Comparison of ENCODE assay signal across 8 cellular contexts in the genomic region with DNA sequence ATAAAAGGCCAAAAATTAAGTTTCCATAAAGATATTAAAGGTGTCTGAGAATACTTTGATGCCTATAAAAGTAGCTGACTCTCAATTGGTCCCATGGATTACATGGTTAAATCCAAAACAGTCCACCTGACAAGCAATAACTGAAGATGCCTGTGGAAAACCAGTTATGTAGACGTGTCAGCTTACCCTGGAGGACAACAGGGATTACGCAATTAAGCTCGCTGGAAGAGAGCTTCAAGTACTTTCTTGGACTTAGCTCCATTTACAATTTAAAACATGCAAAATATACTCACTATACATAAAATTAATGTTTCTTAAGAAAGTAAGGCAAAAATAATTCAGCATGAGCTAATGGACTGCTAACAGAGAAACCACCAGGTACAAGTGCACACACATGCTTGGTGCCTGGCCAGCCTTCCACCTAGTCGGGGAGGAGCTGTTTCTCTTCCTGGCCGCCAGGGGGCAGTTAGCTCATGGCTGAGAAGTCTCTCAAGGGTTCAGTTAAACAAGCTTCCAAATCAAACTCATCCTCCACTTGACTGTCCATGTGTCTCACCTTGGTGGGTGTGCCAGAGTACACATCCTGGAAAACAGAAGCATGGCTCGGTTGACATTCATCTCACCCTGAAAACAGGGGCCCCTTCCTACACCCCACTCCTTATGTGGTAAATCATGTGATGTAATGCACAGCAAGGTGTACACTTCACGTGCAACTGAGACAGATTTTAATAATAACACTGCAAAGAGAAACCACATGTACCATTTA. TPM values are rescaled to one million over a fixed set of nuclear protein-coding genes. Genes with fewer than 3 reads are reported as not detected.
DNase-seq lines count a peak whose midpoint lies in the region; ATAC-seq, FAIRE-seq and TF ChIP-seq lines count a peak whose summit lies in the region.

No MANE protein-coding gene starts in this region.

- WGBS in A549 (ENCODE audit: missing lambda C conversion rate) = 49% methylated on average over 7 of the region's 7 CpGs

- H3K4me1 ChIP-seq in A549 = no peaks in the 10 kb centered on the region
- H3K4me1 ChIP-seq in OCI-LY3 (ENCODE audit: low read length) = no peaks in the 10 kb centered on the region

- H3K9ac ChIP-seq in OCI-LY3 (ENCODE audit: low read length) = no peak overlapping the region
- H3K9ac ChIP-seq in neural cell (ENCODE audit: low read length) = no peak overlapping the region

- FAIRE-seq in A549 (lab: Jason Lieb, UNC) = no peak

- peaks cover 38% of the 10 kb centered on the region for H4K20me1 ChIP-seq in OCI-LY3 (ENCODE audit: insufficient read depth, low read length)
- no peaks in the 10 kb centered on the region for H4K20me1 ChIP-seq in neural cell (ENCODE audit: insufficient read depth)

- TF ChIP-seq RAD21 in A549 (conservative IDR thresholded peaks at IDR 0.05 in 1 of 2, IDR thresholded peaks at IDR 0.05 in 1 of 2) (peak; percentile 36 to 45), neural cell (conservative IDR thresholded peaks at IDR 0.05) (peak; percentile 70)

- peak; percentile 58 to 87 for DNase-seq in A549 (ENCODE audit: low read depth in 1 of 2, low spot score in 1 of 2)
- peak; percentile 87 for DNase-seq in HT-29 (ENCODE audit: low spot score)
- peak; percentile 84 for DNase-seq in activated CD8-positive, alpha-beta memory T cell treated with anti-CD3 and anti-CD28 coated beads, Interleukin-2, amount 50 U/mL, for 48 hours
- DNase-seq in erythroblast (lab: John Stamatoyannopoulos, UW) = peak; percentile 85 to 93
- DNase-seq in stimulated activated naive CD8-positive, alpha-beta T cell treated with anti-CD3 and anti-CD28 coated beads, Interleukin-15, Interleukin-2, amounts not matched to agents 100 U/mL and 50 U/mL, for 24 hours = peak; percentile 79

- H3K27ac ChIP-seq in A549 = no peak overlapping the region
- H3K27ac ChIP-seq in OCI-LY3 (ENCODE audit: low read length) = no peak overlapping the region
- H3K27ac ChIP-seq in neural cell (ENCODE audit: low read length) = no peak overlapping the region

- POLR2A ChIA-PET in A549 (lab: Yijun Ruan, JAX) = interaction anchor here (1.0 to 1.5 kb wide), 3 partner anchors 19 to 34 kb away, joined by 4 to 21 read pairs (median 5); a partner anchor contains a TSS

- ATAC-seq in A549 = peak; percentile 94 to 95
- peak; percentile 56 for ATAC-seq in GM18520 (IDR thresholded peaks at IDR 0.05; ENCODE audit: unreplicated experiment)
- ATAC-seq in stimulated activated naive CD8-positive, alpha-beta T cell treated with anti-CD3 and anti-CD28 coated beads, Interleukin-15, Interleukin-2, amounts not matched to agents 100 U/mL and 50 U/mL, for 24 hours = peak; percentile 81

- H3K27me3 ChIP-seq in OCI-LY3 (ENCODE audit: low read depth, low read length) = no peaks in the 10 kb centered on the region
- H3K27me3 ChIP-seq in neural cell (ENCODE audit: insufficient read depth, low read depth, low read length) = no peaks in the 10 kb centered on the region

- H3K4me3 ChIP-seq in A549 (no peak overlapping the region), OCI-LY3 (ENCODE audit: low read length) (no peak overlapping the region), neural cell (ENCODE audit: low read length) (no peak overlapping the region)

- H3F3A ChIP-seq in neural cell (ENCODE audit: insufficient read depth, low read length, poor library complexity, severe bottlenecking) = no peaks in the 10 kb centered on the region

- TF ChIP-seq POLR2A in A549 (IDR thresholded peaks at IDR 0.05; ENCODE audit: low read length) (no peak), erythroblast (IDR thresholded peaks at IDR 0.05; ENCODE audit: low read length) (no peak)

- no peak for TF ChIP-seq EP300 in A549 (IDR thresholded peaks at IDR 0.05)
- TF ChIP-seq EP300 in neural cell (conservative IDR thresholded peaks at IDR 0.05; ENCODE audit: poor library complexity, severe bottlenecking) = no peak

- H3K36me3 ChIP-seq in OCI-LY3 (replicated peaks; ENCODE audit: low read depth, low read length) (peaks cover 60% of the 10 kb centered on the region), neural cell (ENCODE audit: insufficient read depth, low read length) (peaks cover 4% of the 10 kb centered on the region)

- CTCF ChIA-PET in A549 (lab: Yijun Ruan, JAX) = interaction anchor here (0.8 to 10.3 kb wide), 19 partner anchors 8 to 209 kb away, joined by 3 to 108 read pairs (median 4); a partner anchor contains a TSS

- TF ChIP-seq CTCF in A549 (IDR thresholded peaks at IDR 0.05) (peak; percentile 64), OCI-LY3 (IDR thresholded peaks at IDR 0.05; ENCODE audit: low read depth, low read length) (peak; percentile 87), neural cell (IDR thresholded peaks at IDR 0.05; ENCODE audit: poor library complexity, severe bottlenecking) (peak; percentile 80)

- H3K9me3 ChIP-seq in A549 (no peaks in the 10 kb centered on the region), OCI-LY3 (ENCODE audit: insufficient read depth, low read length) (no peaks in the 10 kb centered on the region), neural cell (ENCODE audit: low read length) (no peaks in the 10 kb centered on the region)

- no peaks in the 10 kb centered on the region for H3K9me2 ChIP-seq in neural cell (ENCODE audit: insufficient read depth, low read length)

- H3K79me2 ChIP-seq in OCI-LY3 (ENCODE audit: low read length) = peaks cover 18% of the 10 kb centered on the region
- H3K79me2 ChIP-seq in neural cell (replicated peaks; ENCODE audit: insufficient read depth, low read length) = no peaks in the 10 kb centered on the region

- no peak overlapping the region for H3K4me2 ChIP-seq in A549
- no peak overlapping the region for H3K4me2 ChIP-seq in OCI-LY3 (ENCODE audit: low read length)
- no peak overlapping the region for H3K4me2 ChIP-seq in neural cell (ENCODE audit: low read length)

- H2AFZ ChIP-seq in OCI-LY3 (ENCODE audit: low read depth, low read length) (no peak overlapping the region), neural cell (ENCODE audit: low read depth, low read length) (no peak overlapping the region)

TF ChIP-seq in A549, 52 proteins besides CTCF, POLR2A, EP300 and RAD21 (continues in another document):
- TF ChIP-seq SMC3 (IDR thresholded peaks at IDR 0.05) (peak; percentile 53), CEBPB (IDR thresholded peaks at IDR 0.05) (peak; percentile 80 to 90), RFX5 (IDR thresholded peaks at IDR 0.05) (no peak), KDM1A (IDR thresholded peaks at IDR 0.05; ENCODE audit: low read depth) (no peak), ZFP36 (IDR thresholded peaks at IDR 0.05; ENCODE audit: borderline replicate concordance, partially characterized antibody) (peak; percentile 87)
- TF ChIP-seq, protein P1, sequence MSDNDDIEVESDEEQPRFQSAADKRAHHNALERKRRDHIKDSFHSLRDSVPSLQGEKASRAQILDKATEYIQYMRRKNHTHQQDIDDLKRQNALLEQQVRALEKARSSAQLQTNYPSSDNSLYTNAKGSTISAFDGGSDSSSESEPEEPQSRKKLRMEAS (IDR thresholded peaks at IDR 0.05) = peak; percentile 26; the same call in 1 of the 2 replicates

TF ChIP-seq in neural cell, 6 proteins besides CTCF, POLR2A, EP300 and RAD21 (continues in another document):
- TF ChIP-seq MXI1 (conservative IDR thresholded peaks at IDR 0.05; ENCODE audit: poor library complexity, severe bottlenecking) = peak; percentile 59

RNA-seq across cellular contexts. Expression of a gene that starts 9.2 kb away (rescaled TPM):
- polyA plus RNA-seq in A549 (2011; rRNA removed) (0.74 and 1.2 TPM in 2 replicates), A549 (2017; fragmentation: RNase III; extraction: RNeasy Plus Mini Kit Qiagen cat#74134 plus additional on column Dnase treatment) (0.56 to 1.1 TPM (median 0.87 TPM) in 3 replicates), neural cell (0.78 TPM in 1 of 2 replicates, not detected in the other)
- 0.86 and 1.1 TPM in 2 replicates for polyA plus RNA-seq in A549 (2012; cell fraction: cytosol; rRNA removed)
- polyA plus RNA-seq in A549 (2012; cell fraction: nucleus; rRNA removed) = 3.6 and 3.7 TPM in 2 replicates
- 2.1 and 2.3 TPM in 2 replicates for polyA minus RNA-seq in A549 (2011; rRNA and poly(A)+ RNA removed)
- total RNA-seq in HT-29 (2014; rRNA removed; shearing (Covaris generic)) = 2.4 and 2.6 TPM in 2 replicates
- 1.0 and 2.4 TPM in 2 replicates for polyA minus RNA-seq in neural cell

RNA-seq across cellular contexts. Expression of a gene that starts 18.8 kb away (rescaled TPM):
- 66.7 and 89.9 TPM in 2 replicates for polyA plus RNA-seq in A549 (2011; rRNA removed)
- polyA plus RNA-seq in A549 (2012; cell fraction: cytosol; rRNA removed) = 50.6 and 56.4 TPM in 2 replicates
- polyA plus RNA-seq in A549 (2012; cell fraction: nucleus; rRNA removed) = 31.6 and 38.1 TPM in 2 replicates
- 80.5 to 88.6 TPM (median 84.6 TPM) in 3 replicates for polyA plus RNA-seq in A549 (2017; fragmentation: RNase III; extraction: RNeasy Plus Mini Kit Qiagen cat#74134 plus additional on column Dnase treatment)
- 14.0 and 18.2 TPM in 2 replicates for polyA minus RNA-seq in A549 (2011; rRNA and poly(A)+ RNA removed)
- total RNA-seq in HT-29 (2014; rRNA removed; shearing (Covaris generic)) = 147 and 183 TPM in 2 replicates
- polyA plus RNA-seq in neural cell = 107 and 111 TPM in 2 replicates
- polyA minus RNA-seq in neural cell = 54.4 and 59.4 TPM in 2 replicates

RNA-seq across cellular contexts. Expression of a gene that starts 27.8 kb away (rescaled TPM):
- polyA plus RNA-seq in A549 (2011; rRNA removed) (12.7 and 15.5 TPM in 2 replicates), A549 (2017; fragmentation: RNase III; extraction: RNeasy Plus Mini Kit Qiagen cat#74134 plus additional on column Dnase treatment) (15.0 to 20.5 TPM (median 20.4 TPM) in 3 replicates), neural cell (42.1 and 48.7 TPM in 2 replicates)
- polyA plus RNA-seq in A549 (2012; cell fraction: cytosol; rRNA removed) = 21.6 and 36.9 TPM in 2 replicates
- 39.4 and 63.8 TPM in 2 replicates for polyA plus RNA-seq in A549 (2012; cell fraction: nucleus; rRNA removed)
- 8.1 and 15.3 TPM in 2 replicates for polyA minus RNA-seq in A549 (2011; rRNA and poly(A)+ RNA removed)
- 94.2 and 111 TPM in 2 replicates for total RNA-seq in HT-29 (2014; rRNA removed; shearing (Covaris generic))
- polyA minus RNA-seq in neural cell = 24.3 and 26.8 TPM in 2 replicates

RNA-seq across cellular contexts. Expression of a gene that starts 28.0 kb away (rescaled TPM):
- polyA plus RNA-seq in A549 (2011; rRNA removed) (25.9 and 31.4 TPM in 2 replicates), A549 (2017; fragmentation: RNase III; extraction: RNeasy Plus Mini Kit Qiagen cat#74134 plus additional on column Dnase treatment) (67.3 to 77.2 TPM (median 70.6 TPM) in 3 replicates), neural cell (2.6 and 3.5 TPM in 2 replicates)
- polyA plus RNA-seq in A549 (2012; cell fraction: cytosol; rRNA removed) = 75.8 and 76.6 TPM in 2 replicates
- 168 and 176 TPM in 2 replicates for polyA plus RNA-seq in A549 (2012; cell fraction: nucleus; rRNA removed)
- 17.1 and 23.8 TPM in 2 replicates for polyA minus RNA-seq in A549 (2011; rRNA and poly(A)+ RNA removed)
- total RNA-seq in HT-29 (2014; rRNA removed; shearing (Covaris generic)) = 64.6 and 71.2 TPM in 2 replicates
- polyA minus RNA-seq in neural cell = 2.1 and 3.7 TPM in 2 replicates
